ENCODE assay signal across 7 cellular contexts in genomic region chr15:77634266-77634962, GRCh38. TPM values are rescaled to one million over a fixed set of nuclear protein-coding genes. Genes with fewer than 3 reads are reported as not detected.
DNase-seq lines count a peak whose midpoint lies in the region; ATAC-seq and TF ChIP-seq lines count a peak whose summit lies in the region.

No MANE protein-coding gene starts in this region.

- TF ChIP-seq CTCF in GM12865 (IDR thresholded peaks at IDR 0.05; ENCODE audit: insufficient read depth, low read depth, low read length, missing control alignments) (peak; percentile 70), NB4 (IDR thresholded peaks at IDR 0.05; ENCODE audit: low read depth, low read length) (peak; percentile 56), dorsolateral prefrontal cortex (IDR thresholded peaks at IDR 0.05 in 54 of 56, conservative IDR thresholded peaks at IDR 0.05 in 2 of 56; ENCODE audit: low read depth in 1 of 56, partially characterized antibody in 56 of 56) (peak in 54 of 56 donors; percentile 30 to 70 (median 54)), vagina (IDR thresholded peaks at IDR 0.05) (no peak)

- DNase-seq in GM12865 (ENCODE audit: low read depth) (peak; percentile 76), NB4 (ENCODE audit: low read depth) (peak; percentile 74), dorsolateral prefrontal cortex (peak; percentile 48 to 84 (median 77)), memory B cell (ENCODE audit: low spot score in 2 of 2) (peak; percentile 41 to 54), vagina (ENCODE audit: extremely low spot score in 2 of 2) (no peak)
- DNase-seq in activated CD4-positive, alpha-beta T cell treated with anti-CD3 and anti-CD28 coated beads, Interleukin-2, amount 10 ng/mL, durations not matched to agents 24 days and 14 days: peak; percentile 88
- peak; percentile 85 for DNase-seq in stimulated activated CD8-positive, alpha-beta memory T cell treated with anti-CD3 and anti-CD28 coated beads, Interleukin-4, amount 100 ng/mL, for 48 hours

- H3K9me3 Mint-ChIP-seq in activated CD4-positive, alpha-beta T cell treated with anti-CD3 and anti-CD28 coated beads, Interleukin-2, amount 10 ng/mL, durations not matched to agents 24 days and 14 days: no peaks in the 10 kb centered on the region
- H3K9me3 Mint-ChIP-seq in memory B cell: no peaks in the 10 kb centered on the region

- H3K4me3 Mint-ChIP-seq in activated CD4-positive, alpha-beta T cell treated with anti-CD3 and anti-CD28 coated beads, Interleukin-2, amount 10 ng/mL, durations not matched to agents 24 days and 14 days: peak overlapping the region; percentile 44
- peak overlapping the region; percentile 42 for H3K4me3 Mint-ChIP-seq in memory B cell

- no peaks in the 10 kb centered on the region for H3K36me3 ChIP-seq in vagina

- H3K27me3 Mint-ChIP-seq in activated CD4-positive, alpha-beta T cell treated with anti-CD3 and anti-CD28 coated beads, Interleukin-2, amount 10 ng/mL, durations not matched to agents 24 days and 14 days: peaks cover 45% of the 10 kb centered on the region
- peaks cover 24% of the 10 kb centered on the region for H3K27me3 Mint-ChIP-seq in memory B cell

- peaks cover 7% of the 10 kb centered on the region for H3K4me1 Mint-ChIP-seq in activated CD4-positive, alpha-beta T cell treated with anti-CD3 and anti-CD28 coated beads, Interleukin-2, amount 10 ng/mL, durations not matched to agents 24 days and 14 days
- peaks cover 8% of the 10 kb centered on the region for H3K4me1 Mint-ChIP-seq in memory B cell

- intact Hi-C loops in activated CD4-positive, alpha-beta T cell treated with anti-CD3 and anti-CD28 coated beads, Interleukin-2, amount 10 ng/mL, durations not matched to agents 24 days and 14 days (cut with micrococcal nuclease): loop anchor here (1.0 kb wide), 1 partner anchor 187 kb away; no protein-coding TSS in a partner anchor
- intact Hi-C loops in dorsolateral prefrontal cortex (cut with DNase I): loop anchor here (5.0 to 10.0 kb wide), 6 partner anchors 77 to 700 kb away; partner anchors contain the start of gene RCN2 (in 1 of the 2)
- intact Hi-C loops in vagina (cut with DNase I): no loop called here

- H3K27me3 ChIP-seq in dorsolateral prefrontal cortex: peaks cover 0 to 14% (median 0%) of the 10 kb centered on the region in 45 donors
- H3K27me3 ChIP-seq in vagina: peaks cover 5% of the 10 kb centered on the region

- H3K4me3 ChIP-seq in GM12865 (ENCODE audit: low read depth, low read length) (no peak overlapping the region), NB4 (ENCODE audit: low read depth, low read length) (no peak overlapping the region), dorsolateral prefrontal cortex (peak overlapping the region in 21 of 59 donors; percentile 1 to 81 (median 56)), vagina (no peak overlapping the region)

- no peaks in the 10 kb centered on the region for H3K9me3 ChIP-seq in vagina

- TF ChIP-seq POLR2A in NB4 (IDR thresholded peaks at IDR 0.05; ENCODE audit: extremely low read depth, insufficient read length) (no peak), vagina (IDR thresholded peaks at IDR 0.05) (no peak)

- H3K4me1 ChIP-seq in vagina: peaks cover 33% of the 10 kb centered on the region

- no peaks in the 10 kb centered on the region for H3K36me3 Mint-ChIP-seq in activated CD4-positive, alpha-beta T cell treated with anti-CD3 and anti-CD28 coated beads, Interleukin-2, amount 10 ng/mL, durations not matched to agents 24 days and 14 days (ENCODE audit: low read depth)
- no peaks in the 10 kb centered on the region for H3K36me3 Mint-ChIP-seq in memory B cell

- peak overlapping the region in 56 of 59 donors; percentile 8 to 95 (median 80) for H3K27ac ChIP-seq in dorsolateral prefrontal cortex
- H3K27ac ChIP-seq in vagina: no peak overlapping the region

- ATAC-seq in memory B cell (ENCODE audit: low read depth): peak; percentile 57

- H3K27ac Mint-ChIP-seq in activated CD4-positive, alpha-beta T cell treated with anti-CD3 and anti-CD28 coated beads, Interleukin-2, amount 10 ng/mL, durations not matched to agents 24 days and 14 days: no peak overlapping the region
- H3K27ac Mint-ChIP-seq in memory B cell: no peak overlapping the region

RNA-seq across cellular contexts. Expression of gene LINGO1, which starts 1.7 kb away (rescaled TPM):
- not detected in 2 replicates for total RNA-seq in activated CD4-positive, alpha-beta T cell treated with anti-CD3 and anti-CD28 coated beads, Interleukin-2, amount 10 ng/mL, durations not matched to agents 24 days and 14 days
- total RNA-seq in dorsolateral prefrontal cortex (100 to 1,000 TPM in 114 of 120 experiments, 10 to 100 TPM in 6; 54.7 to 233 (median 155) TPM), vagina (4.7 TPM)

Comparison
In these comparisons a context has a peak if more than half of its experiments do, and no peak if none do; other contexts are left out.
1. DNase-seq: peak in GM12865 (single experiment), NB4 (single experiment), activated CD4-positive, alpha-beta T cell treated with anti-CD3 and anti-CD28 coated beads, Interleukin-2, amount 10 ng/mL, durations not matched to agents 24 days and 14 days (single experiment), dorsolateral prefrontal cortex (10 of 10), memory B cell (2 of 2) and stimulated activated CD8-positive, alpha-beta memory T cell treated with anti-CD3 and anti-CD28 coated beads, Interleukin-4, amount 100 ng/mL, for 48 hours (single experiment); none in vagina (0 of 2).
2. CTCF ChIP-seq: peak in GM12865 (single experiment), NB4 (single experiment) and dorsolateral prefrontal cortex (54 of 56); none in vagina (0 of 3).